Comparison of ENCODE assay signal across 19 cellular contexts in genomic region chr16:10623059-10623458, GRCh38. TPM values are rescaled to one million over a fixed set of nuclear protein-coding genes. Genes with fewer than 3 reads are reported as not detected.
"Had no signal": no experiment of that assay in that cellular context is flagged by ENCODE, and none has a peak within 500 bp of the region (broad histone marks: within the 10 kb centered on the region; RNA-seq: fewer than 3 reads in every experiment).

No MANE protein-coding gene starts in this region.

- DNase-seq: cerebellar nuclear complex; effector memory CD8-positive, alpha-beta T cell; gastrocnemius medialis; kidney; nucleus accumbens; pancreas; sigmoid colon; stimulated activated naive CD4-positive, alpha-beta T cell; stomach; substantia nigra had no signal

- H2AFZ ChIP-seq: neural progenitor cell had no signal

- H3K4me1 ChIP-seq: gastrocnemius medialis, pancreas, prostate gland, upper lobe of right lung had no signal

- H3K36me3 ChIP-seq: esophagus muscularis mucosa, gastrocnemius medialis, neural progenitor cell, pancreas, prostate gland, sigmoid colon, stomach, upper lobe of right lung, vagina had no signal

- H3K27ac ChIP-seq: epithelial cell of prostate, esophagus muscularis mucosa, gastrocnemius medialis, neural progenitor cell, pancreas, prostate gland, sigmoid colon, skin epidermis, stomach, upper lobe of right lung, vagina had no signal

- H3K9ac ChIP-seq: neural progenitor cell had no signal

- H3K4me2 ChIP-seq: neural progenitor cell had no signal

- H3K9me3 ChIP-seq: esophagus muscularis mucosa, gastrocnemius medialis, pancreas, prostate gland, sigmoid colon, stomach, upper lobe of right lung, vagina had no signal

- FAIRE-seq: colon, kidney, pancreas had no signal

- H3K4me3 ChIP-seq: esophagus muscularis mucosa, gastrocnemius medialis, neural progenitor cell, pancreas, prostate gland, sigmoid colon, skin epidermis, stomach, upper lobe of right lung, vagina had no signal

- ATAC-seq: effector memory CD8-positive, alpha-beta T cell; gastrocnemius medialis; natural killer cell treated with Interleukin-12 subunit alpha and Interleukin-12 subunit beta and Interleukin-15 and Interleukin-18, amount 100 ng/mL, for 72 hours; pancreas had no signal

- H3K27me3 ChIP-seq: gastrocnemius medialis, pancreas, sigmoid colon, upper lobe of right lung, vagina had no signal

RNA-seq across cellular contexts. Expression of gene EMP2, which starts 42.7 kb away (rescaled TPM):
- total RNA-seq: natural killer cell treated with Interleukin-12 subunit alpha and Interleukin-12 subunit beta and Interleukin-15 and Interleukin-18, amount 100 ng/mL, for 72 hours had no signal
